In the genomic region with DNA sequence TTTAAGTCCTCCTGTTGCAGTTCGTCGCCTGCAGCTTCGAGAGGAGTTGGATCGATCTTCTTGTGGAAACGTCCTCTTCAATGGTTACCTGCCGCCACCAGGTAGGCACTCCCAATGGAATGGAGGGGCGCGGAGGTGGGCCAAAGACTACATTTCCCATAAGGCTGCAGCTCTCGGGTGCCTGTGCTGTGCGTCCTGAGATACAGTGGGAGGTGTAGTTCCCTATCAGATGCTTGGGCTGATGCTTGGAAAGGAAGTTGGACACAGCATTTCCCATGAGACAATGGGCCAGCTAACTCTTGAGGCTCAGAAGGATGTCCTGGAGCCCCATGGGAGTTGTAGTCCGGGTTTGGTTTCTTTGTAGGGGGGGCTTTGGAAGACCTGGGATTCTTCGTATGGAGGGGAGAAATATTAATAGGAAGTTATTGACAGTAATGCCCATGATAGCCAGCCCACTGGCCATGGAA, we compare ENCODE assay signal across 1 cellular context.
TF ChIP-seq lines count a peak whose summit lies in the region.

No MANE protein-coding gene starts in this region.

TF ChIP-seq in K562, 482 proteins besides CTCF, POLR2A, EP300 and RAD21 (continued from another document and continues in another):
- TF ChIP-seq, protein P1, sequence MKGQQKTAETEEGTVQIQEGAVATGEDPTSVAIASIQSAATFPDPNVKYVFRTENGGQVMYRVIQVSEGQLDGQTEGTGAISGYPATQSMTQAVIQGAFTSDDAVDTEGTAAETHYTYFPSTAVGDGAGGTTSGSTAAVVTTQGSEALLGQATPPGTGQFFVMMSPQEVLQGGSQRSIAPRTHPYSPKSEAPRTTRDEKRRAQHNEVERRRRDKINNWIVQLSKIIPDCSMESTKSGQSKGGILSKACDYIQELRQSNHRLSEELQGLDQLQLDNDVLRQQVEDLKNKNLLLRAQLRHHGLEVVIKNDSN (CRISPR knock-in tag; IDR thresholded peaks at IDR 0.05), result no peak
- TF ChIP-seq ZNF318 (IDR thresholded peaks at IDR 0.05; ENCODE audit: borderline replicate concordance in 1 of 2, low read depth in 1 of 2) (no peak), MEF2D (tag; conservative IDR thresholded peaks at IDR 0.05; ENCODE audit: low read depth) (no peak), IRF2 (CRISPR knock-in tag; IDR thresholded peaks at IDR 0.05) (no peak), KLF1 (tag; IDR thresholded peaks at IDR 0.05) (no peak), CHD1 (IDR thresholded peaks at IDR 0.05; ENCODE audit: low read length) (no peak), ZBTB11 (CRISPR knock-in tag; IDR thresholded peaks at IDR 0.05) (peak in 1 of 3 experiments; percentile 82; a peak in 2 of 6 replicates), SMARCA5 (IDR thresholded peaks at IDR 0.05) (no peak), SRSF1 (IDR thresholded peaks at IDR 0.05; ENCODE audit: low read depth, low read length) (no peak), ZNF75A (CRISPR knock-in tag; IDR thresholded peaks at IDR 0.05) (no peak), HIVEP1 (CRISPR knock-in tag; IDR thresholded peaks at IDR 0.05) (no peak), SMARCA4 (IDR thresholded peaks at IDR 0.05) (no peak), MTA1 (IDR thresholded peaks at IDR 0.05; ENCODE audit: borderline replicate concordance) (peak; percentile 56; the same call in 1 of the 2 replicates), FOXM1 (IDR thresholded peaks at IDR 0.05; ENCODE audit: low read depth) (no peak), FOXM1 (CRISPR knock-in tag; IDR thresholded peaks at IDR 0.05; ENCODE audit: low read depth) (no peak), MEIS2 (IDR thresholded peaks at IDR 0.05; ENCODE audit: partially characterized antibody) (no peak), HCFC1 (IDR thresholded peaks at IDR 0.05; ENCODE audit: low read depth, low read length) (peak; percentile 99), ATF1 (CRISPR knock-in tag; IDR thresholded peaks at IDR 0.05) (no peak), ATF1 (tag; IDR thresholded peaks at IDR 0.05) (peak; percentile 82), MBD2 (IDR thresholded peaks at IDR 0.05; ENCODE audit: borderline replicate concordance, low read depth) (peak; percentile 91), STAG1 (CRISPR knock-in tag; IDR thresholded peaks at IDR 0.05; ENCODE audit: borderline replicate concordance) (no peak), DPF2 (IDR thresholded peaks at IDR 0.05) (no peak), PTRF (tag; IDR thresholded peaks at IDR 0.05) (no peak), KDM2B (CRISPR knock-in tag; IDR thresholded peaks at IDR 0.05) (no peak), SREBF2 (CRISPR knock-in tag; IDR thresholded peaks at IDR 0.05) (no peak), GTF2A2 (tag; IDR thresholded peaks at IDR 0.05) (no peak), ZNF224 (CRISPR knock-in tag; IDR thresholded peaks at IDR 0.05) (no peak), NFIC (IDR thresholded peaks at IDR 0.05) (no peak), GTF2B (IDR thresholded peaks at IDR 0.05; ENCODE audit: extremely low read depth, insufficient read length) (no peak), TEAD2 (tag; IDR thresholded peaks at IDR 0.05) (no peak), PHF8 (IDR thresholded peaks at IDR 0.05; ENCODE audit: borderline replicate concordance, low read length) (no peak), RAD51 (IDR thresholded peaks at IDR 0.05; ENCODE audit: borderline replicate concordance, low read depth) (no peak), TCF7 (IDR thresholded peaks at IDR 0.05; ENCODE audit: borderline replicate concordance) (no peak), CBX2 (IDR thresholded peaks at IDR 0.05; ENCODE audit: insufficient read depth, low read length, poor library complexity, severe bottlenecking) (no peak), CBX8 (IDR thresholded peaks at IDR 0.05; ENCODE audit: borderline replicate concordance, extremely low read depth, low read depth, low read length, poor library complexity, severe bottlenecking) (no peak), FOXK2 (conservative IDR thresholded peaks at IDR 0.05 in 1 of 2, IDR thresholded peaks at IDR 0.05 in 1 of 2; ENCODE audit: low read depth in 2 of 2) (no peak; a peak in 1 of 4 replicates), NFE2 (IDR thresholded peaks at IDR 0.05; ENCODE audit: low read depth) (no peak), HDAC8 (tag; IDR thresholded peaks at IDR 0.05) (no peak), NFATC3 (IDR thresholded peaks at IDR 0.05) (no peak), ZNF165 (CRISPR knock-in tag; IDR thresholded peaks at IDR 0.05; ENCODE audit: borderline replicate concordance) (no peak), XRCC3 (IDR thresholded peaks at IDR 0.05) (no peak), ZNF655 (CRISPR knock-in tag; IDR thresholded peaks at IDR 0.05) (no peak), RUNX1 (IDR thresholded peaks at IDR 0.05; ENCODE audit: low read depth) (no peak), IRF1 (CRISPR knock-in tag; IDR thresholded peaks at IDR 0.05; ENCODE audit: borderline replicate concordance) (no peak)
- TF ChIP-seq, protein P2, sequence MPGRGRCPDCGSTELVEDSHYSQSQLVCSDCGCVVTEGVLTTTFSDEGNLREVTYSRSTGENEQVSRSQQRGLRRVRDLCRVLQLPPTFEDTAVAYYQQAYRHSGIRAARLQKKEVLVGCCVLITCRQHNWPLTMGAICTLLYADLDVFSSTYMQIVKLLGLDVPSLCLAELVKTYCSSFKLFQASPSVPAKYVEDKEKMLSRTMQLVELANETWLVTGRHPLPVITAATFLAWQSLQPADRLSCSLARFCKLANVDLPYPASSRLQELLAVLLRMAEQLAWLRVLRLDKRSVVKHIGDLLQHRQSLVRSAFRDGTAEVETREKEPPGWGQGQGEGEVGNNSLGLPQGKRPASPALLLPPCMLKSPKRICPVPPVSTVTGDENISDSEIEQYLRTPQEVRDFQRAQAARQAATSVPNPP (IDR thresholded peaks at IDR 0.05; ENCODE audit: borderline replicate concordance, insufficient read depth, insufficient read length), result no peak
- TF ChIP-seq, protein P3, sequence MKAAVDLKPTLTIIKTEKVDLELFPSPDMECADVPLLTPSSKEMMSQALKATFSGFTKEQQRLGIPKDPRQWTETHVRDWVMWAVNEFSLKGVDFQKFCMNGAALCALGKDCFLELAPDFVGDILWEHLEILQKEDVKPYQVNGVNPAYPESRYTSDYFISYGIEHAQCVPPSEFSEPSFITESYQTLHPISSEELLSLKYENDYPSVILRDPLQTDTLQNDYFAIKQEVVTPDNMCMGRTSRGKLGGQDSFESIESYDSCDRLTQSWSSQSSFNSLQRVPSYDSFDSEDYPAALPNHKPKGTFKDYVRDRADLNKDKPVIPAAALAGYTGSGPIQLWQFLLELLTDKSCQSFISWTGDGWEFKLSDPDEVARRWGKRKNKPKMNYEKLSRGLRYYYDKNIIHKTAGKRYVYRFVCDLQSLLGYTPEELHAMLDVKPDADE (conservative IDR thresholded peaks at IDR 0.05; ENCODE audit: control insufficient read depth, low read depth, low read length), result peak; percentile 80; the same call in 1 of the 2 replicates
- TF ChIP-seq, protein P4, sequence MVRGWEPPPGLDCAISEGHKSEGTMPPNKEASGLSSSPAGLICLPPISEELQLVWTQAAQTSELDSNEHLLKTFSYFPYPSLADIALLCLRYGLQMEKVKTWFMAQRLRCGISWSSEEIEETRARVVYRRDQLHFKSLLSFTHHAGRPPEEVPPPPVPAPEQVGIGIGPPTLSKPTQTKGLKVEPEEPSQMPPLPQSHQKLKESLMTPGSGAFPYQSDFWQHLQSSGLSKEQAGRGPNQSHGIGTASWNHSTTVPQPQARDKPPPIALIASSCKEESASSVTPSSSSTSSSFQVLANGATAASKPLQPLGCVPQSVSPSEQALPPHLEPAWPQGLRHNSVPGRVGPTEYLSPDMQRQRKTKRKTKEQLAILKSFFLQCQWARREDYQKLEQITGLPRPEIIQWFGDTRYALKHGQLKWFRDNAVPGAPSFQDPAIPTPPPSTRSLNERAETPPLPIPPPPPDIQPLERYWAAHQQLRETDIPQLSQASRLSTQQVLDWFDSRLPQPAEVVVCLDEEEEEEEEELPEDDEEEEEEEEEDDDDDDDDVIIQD (CRISPR knock-in tag; IDR thresholded peaks at IDR 0.05), result no peak
